8 cellular contexts compared by ENCODE assay signal in the genomic region with DNA sequence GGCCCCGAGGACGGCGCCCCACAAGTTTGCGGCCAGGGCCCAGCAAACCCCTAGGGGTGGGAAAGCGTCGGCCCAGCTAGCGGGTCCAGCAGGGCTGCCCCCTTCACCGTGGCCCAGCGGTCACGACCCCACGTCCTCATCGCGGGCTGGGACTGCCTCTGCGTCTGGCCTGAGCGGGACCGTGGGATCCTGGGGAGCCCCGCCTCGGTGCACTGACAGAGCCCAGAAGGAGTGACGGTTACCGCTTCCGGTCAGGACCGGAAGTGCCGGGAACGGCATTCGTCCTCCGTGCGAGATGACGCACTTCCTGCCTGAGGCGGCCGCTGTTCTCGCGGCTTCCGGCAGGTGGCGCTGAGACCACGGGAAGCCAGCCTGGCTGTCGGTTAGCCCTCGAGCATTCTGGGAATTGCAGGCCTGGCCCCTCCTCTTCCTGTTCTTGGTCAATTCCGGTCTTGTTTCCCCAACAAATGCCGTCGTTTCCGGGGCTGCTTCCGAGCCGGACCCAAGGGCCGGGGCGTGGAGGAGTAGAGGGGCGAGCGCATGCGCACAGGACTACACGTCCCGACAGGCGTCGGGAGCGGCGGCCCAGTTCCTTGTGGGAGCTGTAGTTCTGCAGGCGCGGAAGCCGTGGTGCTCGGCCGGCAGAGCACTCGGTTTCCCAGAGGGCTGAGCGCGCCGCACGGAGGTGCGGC. TPM values are rescaled to one million over a fixed set of nuclear protein-coding genes. Genes with fewer than 3 reads are reported as not detected.
DNase-seq lines count a peak whose midpoint lies in the region; ATAC-seq and TF ChIP-seq lines count a peak whose summit lies in the region.

A gene (plus strand): TSS at position 682 of the 692 bp plus-strand sequence. CDS start 1,884 bp downstream, outside the sequence.

- peak; percentile 75 for TF ChIP-seq POLR2A in Raji (IDR thresholded peaks at IDR 0.05; ENCODE audit: insufficient read depth, low read depth, low read length)

- H3K27me3 Mint-ChIP-seq in nephron (ENCODE audit: low read depth), result no peaks in the 10 kb centered on the region
- H3K27me3 Mint-ChIP-seq in stimulated activated naive CD8-positive, alpha-beta T cell treated with anti-CD3 and anti-CD28 coated beads, Interleukin-15, amount 100 ng/mL, for 72 hours, result no peaks in the 10 kb centered on the region

- peak within 1 kb of the TSS; percentile 85 for H3K4me3 ChIP-seq in fibroblast of pulmonary artery (replicated peaks; ENCODE audit: low read depth, low read length)

- H3K9me3 Mint-ChIP-seq in nephron, result no peaks in the 10 kb centered on the region
- no peaks in the 10 kb centered on the region for H3K9me3 Mint-ChIP-seq in stimulated activated naive CD8-positive, alpha-beta T cell treated with anti-CD3 and anti-CD28 coated beads, Interleukin-15, amount 100 ng/mL, for 72 hours

- peaks cover 5% of the 10 kb centered on the region for H3K4me1 Mint-ChIP-seq in nephron
- H3K4me1 Mint-ChIP-seq in stimulated activated naive CD8-positive, alpha-beta T cell treated with anti-CD3 and anti-CD28 coated beads, Interleukin-15, amount 100 ng/mL, for 72 hours, result peaks cover 30% of the 10 kb centered on the region

- peak; percentile 100 for DNase-seq in ELF-1 (ENCODE audit: low read depth, low spot score)
- peak; percentile 100 for DNase-seq in H4 (ENCODE audit: low spot score)
- DNase-seq in LoVo (ENCODE audit: low spot score), result peak; percentile 100
- DNase-seq in activated effector memory CD4-positive, alpha-beta T cell treated with Interleukin-2 at 50 U/mL for 16 hours, result peak; percentile 100
- DNase-seq in fibroblast of pulmonary artery (ENCODE audit: low read depth), result peak; percentile 100
- DNase-seq in stimulated activated naive CD8-positive, alpha-beta T cell treated with anti-CD3 and anti-CD28 coated beads, Interleukin-15, amount 100 ng/mL, for 72 hours, result peak; percentile 99 to 100

- peak; percentile 88 for ATAC-seq in stimulated activated naive CD8-positive, alpha-beta T cell treated with anti-CD3 and anti-CD28 coated beads, Interleukin-15, amount 100 ng/mL, for 72 hours

- peaks cover 12% of the 10 kb centered on the region for H3K36me3 Mint-ChIP-seq in nephron (ENCODE audit: low read depth)

- H3K4me3 Mint-ChIP-seq in nephron, result peak within 1 kb of the TSS; percentile 91 to 98 (median 95)
- H3K4me3 Mint-ChIP-seq in stimulated activated naive CD8-positive, alpha-beta T cell treated with anti-CD3 and anti-CD28 coated beads, Interleukin-15, amount 100 ng/mL, for 72 hours, result peak within 1 kb of the TSS; percentile 90 to 96

- TF ChIP-seq CTCF in fibroblast of pulmonary artery (IDR thresholded peaks at IDR 0.05; ENCODE audit: low read length, missing control alignments) (peak; percentile 97), nephron (IDR thresholded peaks at IDR 0.05; ENCODE audit: unreplicated experiment in 3 of 3) (peak; percentile 98 to 99 (median 99))

- H3K27ac Mint-ChIP-seq in nephron, result peak within 1 kb of the TSS; percentile 85 to 98 (median 94)
- H3K27ac Mint-ChIP-seq in stimulated activated naive CD8-positive, alpha-beta T cell treated with anti-CD3 and anti-CD28 coated beads, Interleukin-15, amount 100 ng/mL, for 72 hours, result peak within 1 kb of the TSS; percentile 95 to 99

RNA-seq across cellular contexts. Expression of the gene that starts here (rescaled TPM):
- total RNA-seq in H4 (2014; rRNA removed; shearing (Covaris generic)), result 32.8 and 52.2 TPM in 2 replicates

Comparison
In these comparisons a context has a peak if more than half of its experiments do, and no peak if none do; other contexts are left out.
1. Peak in every context shown above with its lines: DNase-seq, ATAC-seq and H3K4me3 ChIP-seq.